In genomic region chr22:20605328-20605727, GRCh38 we compare ENCODE assay signal across 16 cellular contexts.
DNase-seq lines count a peak whose midpoint lies in the region; ATAC-seq, FAIRE-seq and TF ChIP-seq lines count a peak whose summit lies in the region.
"Had no signal": no experiment of that assay in that cellular context is flagged by ENCODE, and none has a peak within 500 bp of the region (broad histone marks: within the 10 kb centered on the region; RNA-seq: fewer than 3 reads in every experiment).

No MANE protein-coding gene starts in this region.

- H3K27me3 ChIP-seq in K562 (ENCODE audit: control insufficient read depth in 2 of 2, insufficient read depth in 2 of 2, low read length in 2 of 2) (peaks cover 56 to 99% of the 10 kb centered on the region in 2 experiments; a peak in 4 of 5 replicates), neuronal stem cell (ENCODE audit: control insufficient read depth in 3 of 3, insufficient read depth in 3 of 3, low read depth in 1 of 3, low read length in 3 of 3) (peaks cover 0 to 41% (median 0%) of the 10 kb centered on the region in 3 experiments)

- H3K27ac ChIP-seq in K562 (ENCODE audit: extremely low read depth, low read depth, low read length), result no peak overlapping the region
- no peak overlapping the region for H3K27ac ChIP-seq in neuronal stem cell (replicated peaks; ENCODE audit: low read length)
- no peak overlapping the region for H3K27ac ChIP-seq in coronary artery
- H3K27ac ChIP-seq: 22Rv1, A549 had no signal

- POLR2A ChIA-PET in K562 (lab: Yijun Ruan, JAX), result interaction anchor here (0.6 to 21.8 kb wide), 7 partner anchors 11 to 209 kb away, joined by 3 to 234 read pairs (median 4); partner anchors contain the start of gene MED15

- H2BK120ac ChIP-seq in neuronal stem cell (ENCODE audit: low read depth, low read length), result peak overlapping the region; percentile 61

- H2BK12ac ChIP-seq in neuronal stem cell (ENCODE audit: low read length), result peak overlapping the region; percentile 58

- H2BK15ac ChIP-seq in neuronal stem cell (ENCODE audit: low read length), result no peak overlapping the region

- H3K4me3 ChIP-seq in K562 (no peak overlapping the region), neuronal stem cell (ENCODE audit: low read length in 2 of 2) (no peak overlapping the region), coronary artery (no peak overlapping the region)
- H3K4me3 ChIP-seq: A549, GM23338 had no signal

- TF ChIP-seq CTCF in K562 (IDR thresholded peaks at IDR 0.05 in 2 of 3, conservative IDR thresholded peaks at IDR 0.05 in 1 of 3; ENCODE audit: insufficient read depth in 2 of 3, low read depth in 1 of 3, low read length in 3 of 3), result no peak
- no peak for TF ChIP-seq CTCF in coronary artery (IDR thresholded peaks at IDR 0.05)

- peaks cover 65% of the 10 kb centered on the region for H4K20me1 ChIP-seq in K562 (replicated peaks; ENCODE audit: control insufficient read depth, insufficient read depth, low read length)

- no peak for TF ChIP-seq EP300 in K562 (IDR thresholded peaks at IDR 0.05; ENCODE audit: low read length)

- no peaks in the 10 kb centered on the region for H3K79me1 ChIP-seq in neuronal stem cell (ENCODE audit: low read depth, low read length)

- in situ Hi-C loops in K562 (cut with MboI), result loop anchor here (25.0 kb wide), 1 partner anchor 532 kb away; no protein-coding TSS in a partner anchor

- H3K36me3 ChIP-seq in K562 (ENCODE audit: control insufficient read depth, insufficient read depth, low read length), result no peaks in the 10 kb centered on the region
- H3K36me3 ChIP-seq in neuronal stem cell (replicated peaks in 1 of 2; ENCODE audit: control insufficient read depth in 2 of 2, insufficient read depth in 2 of 2, low read length in 2 of 2), result no peaks in the 10 kb centered on the region

- no peak for TF ChIP-seq POLR2A in K562 (conservative IDR thresholded peaks at IDR 0.05)

- ATAC-seq in K562 (no peak), GM18867 (IDR thresholded peaks at IDR 0.05; ENCODE audit: unreplicated experiment) (no peak), HG03439 (IDR thresholded peaks at IDR 0.05; ENCODE audit: unreplicated experiment) (no peak)

- H2AFZ ChIP-seq in K562 (ENCODE audit: low read depth, low read length) (no peak overlapping the region), neuronal stem cell (ENCODE audit: low read length) (no peak overlapping the region)

- H3K14ac ChIP-seq in neuronal stem cell (ENCODE audit: low read length), result no peak overlapping the region

- no peak overlapping the region for H4K8ac ChIP-seq in neuronal stem cell (ENCODE audit: low read depth, low read length)

- TF ChIP-seq RAD21 in K562 (CRISPR knock-in tag; conservative IDR thresholded peaks at IDR 0.05 in 1 of 2, IDR thresholded peaks at IDR 0.05 in 1 of 2), result no peak

- peak; percentile 40 for DNase-seq in activated CD8-positive, alpha-beta memory T cell treated with anti-CD3 and anti-CD28 coated beads, Interleukin-2, amount 50 U/mL, for 48 hours
- DNase-seq in activated CD8-positive, alpha-beta memory T cell treated with anti-CD3 and anti-CD28 coated beads, Interleukin-2, amount 50 U/mL, for 4 hours, result no peak
- DNase-seq in K562 (ENCODE audit: extremely low read depth in 1 of 4, low spot score in 3 of 4) (no peak), neuronal stem cell (ENCODE audit: low spot score) (no peak), coronary artery (ENCODE audit: low spot score) (no peak), GDM1 (lab: John Stamatoyannopoulos, UW) (no peak)
- DNase-seq: AML-193; Caco-2; CD4-positive, alpha-beta T cell had no signal

- no peak overlapping the region for H2BK5ac ChIP-seq in neuronal stem cell (ENCODE audit: low read length)

- H4K91ac ChIP-seq in neuronal stem cell (ENCODE audit: low read depth, low read length, poor library complexity), result no peak overlapping the region

- no peak for FAIRE-seq in K562 (lab: Jason Lieb, UNC)
- FAIRE-seq: A549, D721Med, G401.6 had no signal

- H2AK5ac ChIP-seq in neuronal stem cell (ENCODE audit: low read depth, low read length), result peak overlapping the region; percentile 99

- H3K4ac ChIP-seq in neuronal stem cell (ENCODE audit: low read length), result no peak overlapping the region

- CTCF ChIA-PET in K562 (lab: Yijun Ruan, JAX; ENCODE audit: low intra/inter-chr PET ratio), result interaction anchor here (1.8 to 4.5 kb wide), 5 partner anchors 92 to 187 kb away, joined by 6 to 34 read pairs (median 22); no protein-coding TSS in a partner anchor

- H3K4me2 ChIP-seq in K562 (ENCODE audit: insufficient read depth, low read length), result no peak overlapping the region
- H3K4me2 ChIP-seq in neuronal stem cell (ENCODE audit: insufficient read depth, low read length, poor library complexity, severe bottlenecking), result no peak overlapping the region
- H3K4me2 ChIP-seq: A549, GM23338 had no signal

- no TSS peak for BruUV-seq in K562 (replicated peaks; lab: Mats Ljungman, UMichigan)

- peak overlapping the region; percentile 8 for H3K23ac ChIP-seq in neuronal stem cell (ENCODE audit: low read depth, low read length, poor library complexity)

- H3K4me1 ChIP-seq in K562 (replicated peaks in 1 of 2; ENCODE audit: control insufficient read depth in 2 of 2, insufficient read depth in 2 of 2, low read length in 2 of 2) (peaks cover 0 to 39% of the 10 kb centered on the region in 2 experiments; a peak in 2 of 5 replicates), neuronal stem cell (ENCODE audit: control insufficient read depth in 2 of 2, insufficient read depth in 1 of 2, low read depth in 1 of 2, low read length in 2 of 2) (peaks cover 9 to 12% of the 10 kb centered on the region in 2 donors)
- H3K4me1 ChIP-seq: A549 had no signal

- H3K18ac ChIP-seq in neuronal stem cell (ENCODE audit: low read length), result no peak overlapping the region

- H3K79me2 ChIP-seq in K562 (ENCODE audit: control insufficient read depth, insufficient read depth, low read length), result no peaks in the 10 kb centered on the region

- H3K9ac ChIP-seq in K562 (ENCODE audit: insufficient read depth in 1 of 2, low read depth in 2 of 2, low read length in 2 of 2), result peak overlapping the region in 1 of 2 experiments; percentile 32; a peak in 1 of 4 replicates
- H3K9ac ChIP-seq in neuronal stem cell (ENCODE audit: low read depth, low read length, poor library complexity), result peak overlapping the region; percentile 63

- no peaks in the 10 kb centered on the region for H3K9me3 ChIP-seq in K562 (replicated peaks; ENCODE audit: control insufficient read depth, insufficient read depth, low read depth, low read length)
- H3K9me3 ChIP-seq in neuronal stem cell (replicated peaks in 1 of 2; ENCODE audit: control insufficient read depth in 2 of 2, insufficient read depth in 1 of 2, low read depth in 1 of 2, low read length in 2 of 2), result no peaks in the 10 kb centered on the region
- H3K9me3 ChIP-seq: A549, Caco-2 had no signal

- H3K9me1 ChIP-seq in K562 (ENCODE audit: control insufficient read depth, insufficient read depth, low read length), result peaks cover 7% of the 10 kb centered on the region

- intact Hi-C loops in K562 (cut with micrococcal nuclease), result loop anchor here (5.0 kb wide), 1 partner anchor 177 kb away; no protein-coding TSS in a partner anchor

- 6% methylated on average over 6 of the region's 6 CpGs for WGBS in K562 (ENCODE audit: insufficient coverage, low coverage, missing lambda C conversion rate)
- WGBS in neuronal stem cell (ENCODE audit: extremely low coverage in 2 of 2, insufficient read length in 2 of 2, insufficient replicate concordance in 1 of 2), 2 donors, result no CpG with 5 or more reads among the region's 6 CpGs

TF ChIP-seq in K562, 482 proteins besides CTCF, POLR2A, EP300 and RAD21 (continues in another document):
- TF ChIP-seq AFF1 (IDR thresholded peaks at IDR 0.05; ENCODE audit: low read depth in 1 of 2, partially characterized antibody in 2 of 2), result no peak
- no peak for TF ChIP-seq FUS (optimal IDR thresholded peaks at IDR 0.05; ENCODE audit: low read depth, low read length)
- 0 out of 4 replicates have a peak, but pooled peaks of 1 of the 2 experiments have one; percentile 28 for TF ChIP-seq MLX (CRISPR knock-in tag; conservative IDR thresholded peaks at IDR 0.05)
- TF ChIP-seq MYNN (IDR thresholded peaks at IDR 0.05), result no peak
- 0 out of 2 replicates have a peak, but pooled peaks have one; percentile 1 for TF ChIP-seq MYNN (CRISPR knock-in tag; IDR thresholded peaks at IDR 0.05)
- peak in 1 of 3 experiments; percentile 17 for TF ChIP-seq YY1 (IDR thresholded peaks at IDR 0.05; ENCODE audit: borderline replicate concordance in 1 of 3, control insufficient read depth in 1 of 3, extremely low read depth in 1 of 3, insufficient read depth in 3 of 3, insufficient read length in 1 of 3, insufficient replicate concordance in 2 of 3, low read depth in 1 of 3, low read length in 2 of 3)
